In genomic region chr4:57318694-57319093, GRCh38 we compare ENCODE assay signal across 32 cellular contexts.
"Had no signal": no experiment of that assay in that cellular context is flagged by ENCODE, and none has a peak within 500 bp of the region (broad histone marks: within the 10 kb centered on the region; RNA-seq: fewer than 3 reads in every experiment).

No MANE protein-coding gene starts in this region.

- H3K4me1 ChIP-seq: esophagus squamous epithelium, lower lobe of right lung, parathyroid adenoma, vagina had no signal

- H3K36me3 ChIP-seq: brain microvascular endothelial cell, esophagus squamous epithelium, lower lobe of right lung, neural progenitor cell, thoracic aorta, vagina had no signal

- H3K4me1 Mint-ChIP-seq: activated CD4-positive, alpha-beta memory T cell treated with anti-CD3 and anti-CD28 coated beads, Interleukin-2, amount 10 ng/mL, durations not matched to agents 7 days and 5 days; activated CD4-positive, alpha-beta T cell treated with anti-CD3 and anti-CD28 coated beads, Interleukin-2, amount 10 ng/mL, durations not matched to agents 7 days and 5 days; activated naive CD4-positive, alpha-beta T cell treated with anti-CD3 and anti-CD28 coated beads, Interleukin-2, amount 10 ng/mL, durations not matched to agents 7 days and 5 days; activated naive CD8-positive, alpha-beta T cell treated with anti-CD3 and anti-CD28 coated beads, Interleukin-2, amount 10 ng/mL, durations not matched to agents 7 days and 5 days; natural killer cell had no signal

- H3K4me3 ChIP-seq: esophagus squamous epithelium, lower lobe of right lung, neural progenitor cell, thoracic aorta, vagina had no signal

- H2AFZ ChIP-seq: neural progenitor cell, parathyroid adenoma had no signal

- H3K27me3 ChIP-seq: brain microvascular endothelial cell, esophagus squamous epithelium, neural progenitor cell, vagina had no signal

- H3K9me3 Mint-ChIP-seq: activated CD4-positive, alpha-beta memory T cell treated with anti-CD3 and anti-CD28 coated beads, Interleukin-2, amount 10 ng/mL, durations not matched to agents 7 days and 5 days; activated CD4-positive, alpha-beta T cell treated with anti-CD3 and anti-CD28 coated beads, Interleukin-2, amount 10 ng/mL, durations not matched to agents 7 days and 5 days; activated naive CD4-positive, alpha-beta T cell treated with anti-CD3 and anti-CD28 coated beads, Interleukin-2, amount 10 ng/mL, durations not matched to agents 7 days and 5 days; activated naive CD8-positive, alpha-beta T cell treated with anti-CD3 and anti-CD28 coated beads, Interleukin-2, amount 10 ng/mL, durations not matched to agents 7 days and 5 days; activated T-cell treated with anti-CD3 and anti-CD28 coated beads, Interleukin-2, amount 50 U/mL, for 24 hours; natural killer cell; neural progenitor cell; stimulated activated naive CD8-positive, alpha-beta T cell treated with anti-CD3 and anti-CD28 coated beads, Interleukin-15, Interleukin-2, amounts not matched to agents 100 ng/mL and 50 ng/mL, for 24 hours; T-helper 1 cell treated with Interleukin-12 subunit alpha and Interleukin-12 subunit beta and Interleukin-4 antibody, amounts not matched to agents 30 μg/mL and 1 μg/mL, for 36 hours; type B pancreatic cell had no signal

- H3K9ac ChIP-seq: neural progenitor cell, parathyroid adenoma had no signal

- H3K9me3 ChIP-seq: esophagus squamous epithelium, lower lobe of right lung, thoracic aorta, vagina had no signal

- H3K36me3 Mint-ChIP-seq: activated naive CD4-positive, alpha-beta T cell treated with anti-CD3 and anti-CD28 coated beads, Interleukin-2, amount 10 ng/mL, durations not matched to agents 7 days and 5 days; activated naive CD8-positive, alpha-beta T cell treated with anti-CD3 and anti-CD28 coated beads, Interleukin-2, amount 10 ng/mL, durations not matched to agents 7 days and 5 days; natural killer cell; neural progenitor cell; type B pancreatic cell; WTC11 had no signal

- H3K4me2 ChIP-seq: neural progenitor cell had no signal

- ATAC-seq: left lobe of liver, natural killer cell, right cardiac atrium, WTC11 had no signal

- H3K27ac ChIP-seq: brain microvascular endothelial cell, esophagus squamous epithelium, lower lobe of right lung, neural progenitor cell, parathyroid adenoma, thoracic aorta, vagina had no signal

- H3K27ac Mint-ChIP-seq: activated CD4-positive, alpha-beta memory T cell treated with anti-CD3 and anti-CD28 coated beads, Interleukin-2, amount 10 ng/mL, durations not matched to agents 7 days and 5 days; activated CD4-positive, alpha-beta T cell treated with anti-CD3 and anti-CD28 coated beads, Interleukin-2, amount 10 ng/mL, durations not matched to agents 7 days and 5 days; activated naive CD4-positive, alpha-beta T cell treated with anti-CD3 and anti-CD28 coated beads, Interleukin-2, amount 10 ng/mL, durations not matched to agents 7 days and 5 days; activated naive CD8-positive, alpha-beta T cell treated with anti-CD3 and anti-CD28 coated beads, Interleukin-2, amount 10 ng/mL, durations not matched to agents 7 days and 5 days; activated T-cell treated with anti-CD3 and anti-CD28 coated beads, Interleukin-2, amount 50 U/mL, for 24 hours; natural killer cell; neural progenitor cell; stimulated activated naive CD8-positive, alpha-beta T cell treated with anti-CD3 and anti-CD28 coated beads, Interleukin-15, Interleukin-2, amounts not matched to agents 100 ng/mL and 50 ng/mL, for 24 hours; T-helper 1 cell treated with Interleukin-12 subunit alpha and Interleukin-12 subunit beta and Interleukin-4 antibody, amounts not matched to agents 30 μg/mL and 1 μg/mL, for 36 hours; type B pancreatic cell; WTC11 had no signal

- DNase-seq: activated CD4-positive, alpha-beta memory T cell treated with anti-CD3 and anti-CD28 coated beads, Interleukin-2, amount 10 ng/mL, durations not matched to agents 7 days and 5 days; activated CD4-positive, alpha-beta T cell treated with anti-CD3 and anti-CD28 coated beads for 1 hour; activated CD4-positive, alpha-beta T cell treated with anti-CD3 and anti-CD28 coated beads, Interleukin-2, amount 10 ng/mL, durations not matched to agents 7 days and 5 days; activated CD8-positive, alpha-beta memory T cell treated with anti-CD3 and anti-CD28 coated beads, Interleukin-2, amount 50 U/mL, for 48 hours; activated gamma-delta T cell; activated naive CD4-positive, alpha-beta T cell treated with anti-CD3 and anti-CD28 coated beads, Interleukin-2, amount 10 ng/mL, durations not matched to agents 7 days and 5 days; activated naive CD8-positive, alpha-beta T cell treated with anti-CD3 and anti-CD28 coated beads, Interleukin-2, amount 10 ng/mL, durations not matched to agents 7 days and 5 days; activated T-cell treated with anti-CD3 and anti-CD28 coated beads, Interleukin-2, amount 50 U/mL, for 24 hours; amniotic stem cell; brain microvascular endothelial cell; central memory CD4-positive, alpha-beta T cell; esophagus squamous epithelium; kidney glomerular epithelial cell; lower lobe of right lung; mesendoderm; natural killer cell; occipital lobe; right cardiac atrium; stimulated activated CD4-positive, alpha-beta T cell treated with anti-CD3 and anti-CD28 coated beads, Interleukin-2, amount 100 ng/mL, for 48 hours; T1000 had no signal

- H3K4me3 Mint-ChIP-seq: activated CD4-positive, alpha-beta memory T cell treated with anti-CD3 and anti-CD28 coated beads, Interleukin-2, amount 10 ng/mL, durations not matched to agents 7 days and 5 days; activated CD4-positive, alpha-beta T cell treated with anti-CD3 and anti-CD28 coated beads, Interleukin-2, amount 10 ng/mL, durations not matched to agents 7 days and 5 days; activated naive CD4-positive, alpha-beta T cell treated with anti-CD3 and anti-CD28 coated beads, Interleukin-2, amount 10 ng/mL, durations not matched to agents 7 days and 5 days; activated naive CD8-positive, alpha-beta T cell treated with anti-CD3 and anti-CD28 coated beads, Interleukin-2, amount 10 ng/mL, durations not matched to agents 7 days and 5 days; activated T-cell treated with anti-CD3 and anti-CD28 coated beads, Interleukin-2, amount 50 U/mL, for 24 hours; natural killer cell; neural progenitor cell; stimulated activated naive CD8-positive, alpha-beta T cell treated with anti-CD3 and anti-CD28 coated beads, Interleukin-15, Interleukin-2, amounts not matched to agents 100 ng/mL and 50 ng/mL, for 24 hours; T-helper 1 cell treated with Interleukin-12 subunit alpha and Interleukin-12 subunit beta and Interleukin-4 antibody, amounts not matched to agents 30 μg/mL and 1 μg/mL, for 36 hours; type B pancreatic cell; WTC11 had no signal

- H3K79me2 ChIP-seq: parathyroid adenoma had no signal

- FAIRE-seq: astrocyte, endothelial cell of umbilical vein, frontal cortex had no signal
